ENCODE assay signal across 20 cellular contexts in genomic region chr5:98492258-98492657, GRCh38.
DNase-seq lines count a peak whose midpoint lies in the region; FAIRE-seq and TF ChIP-seq lines count a peak whose summit lies in the region.
"Had no signal": no experiment of that assay in that cellular context is flagged by ENCODE, and none has a peak within 500 bp of the region (broad histone marks: within the 10 kb centered on the region; RNA-seq: fewer than 3 reads in every experiment).

No MANE protein-coding gene starts in this region.

- FAIRE-seq in astrocyte (lab: Jason Lieb, UNC) = no peak

- H2AFZ ChIP-seq in astrocyte (ENCODE audit: low read depth, low read length) (peak overlapping the region; percentile 39), neural progenitor cell (replicated peaks) (no peak overlapping the region)
- H2AFZ ChIP-seq: PC-9 had no signal

- TF ChIP-seq CTCF in astrocyte (IDR thresholded peaks at IDR 0.05; ENCODE audit: insufficient read depth, low read depth, low read length) (no peak), neural progenitor cell (IDR thresholded peaks at IDR 0.05) (no peak)

- H4K20me1 ChIP-seq in astrocyte (ENCODE audit: insufficient read depth, low read length) (no peaks in the 10 kb centered on the region), neural progenitor cell (ENCODE audit: low read depth) (no peaks in the 10 kb centered on the region)

- no peaks in the 10 kb centered on the region for H3K9me3 ChIP-seq in astrocyte (ENCODE audit: insufficient read depth, low read depth, low read length)
- no peaks in the 10 kb centered on the region for H3K9me3 ChIP-seq in neural progenitor cell (ENCODE audit: low read depth)
- H3K9me3 ChIP-seq: adrenal gland, right atrium auricular region had no signal

- peaks cover 18% of the 10 kb centered on the region for H3K9me3 Mint-ChIP-seq in astrocyte (ENCODE audit: unreplicated experiment)
- H3K9me3 Mint-ChIP-seq in neural progenitor cell = peaks cover 23% of the 10 kb centered on the region

- H3K4me1 Mint-ChIP-seq in astrocyte (ENCODE audit: low read depth, unreplicated experiment) (no peaks in the 10 kb centered on the region), neural progenitor cell (peaks cover 1% of the 10 kb centered on the region)
- H3K4me1 Mint-ChIP-seq: stimulated activated effector memory CD8-positive, alpha-beta T cell treated with anti-CD3 and anti-CD28 coated beads, Interleukin-12 subunit alpha, Interleukin-12 subunit beta, amount 100 ng/mL, for 72 hours had no signal

- H3K36me3 Mint-ChIP-seq in astrocyte (ENCODE audit: low read depth, unreplicated experiment) (no peaks in the 10 kb centered on the region), neural progenitor cell (peaks cover 2% of the 10 kb centered on the region)
- H3K36me3 Mint-ChIP-seq: activated CD8-positive, alpha-beta memory T cell treated with anti-CD3 and anti-CD28 coated beads, Interleukin-2, amount 10 ng/mL, durations not matched to agents 7 days and 5 days; stimulated activated effector memory CD8-positive, alpha-beta T cell treated with anti-CD3 and anti-CD28 coated beads, Interleukin-12 subunit alpha, Interleukin-12 subunit beta, amount 100 ng/mL, for 72 hours had no signal

- H3K4me1 ChIP-seq in astrocyte (ENCODE audit: insufficient read depth, low read length) = no peaks in the 10 kb centered on the region
- H3K4me1 ChIP-seq in neural progenitor cell = no peaks in the 10 kb centered on the region
- H3K4me1 ChIP-seq: adrenal gland, right atrium auricular region had no signal

- H3K4me3 ChIP-seq in astrocyte (ENCODE audit: insufficient read depth, low read depth, low read length) (no peak overlapping the region), neural progenitor cell (no peak overlapping the region)
- H3K4me3 ChIP-seq: adrenal gland, dorsolateral prefrontal cortex, PC-9, right atrium auricular region had no signal

- H3K9ac ChIP-seq in astrocyte (ENCODE audit: low read length) (no peak overlapping the region), neural progenitor cell (no peak overlapping the region)

- H3K4me2 ChIP-seq in astrocyte (ENCODE audit: low read length) = no peak overlapping the region
- H3K4me2 ChIP-seq in neural progenitor cell = no peak overlapping the region
- H3K4me2 ChIP-seq: PC-9 had no signal

- H3F3A ChIP-seq in neural progenitor cell (ENCODE audit: low read depth) = no peaks in the 10 kb centered on the region

- H3K27ac Mint-ChIP-seq in astrocyte (ENCODE audit: unreplicated experiment) = no peak overlapping the region
- H3K27ac Mint-ChIP-seq in neural progenitor cell = no peak overlapping the region
- H3K27ac Mint-ChIP-seq: activated CD8-positive, alpha-beta memory T cell treated with anti-CD3 and anti-CD28 coated beads, Interleukin-2, amount 10 ng/mL, durations not matched to agents 7 days and 5 days; stimulated activated effector memory CD8-positive, alpha-beta T cell treated with anti-CD3 and anti-CD28 coated beads, Interleukin-12 subunit alpha, Interleukin-12 subunit beta, amount 100 ng/mL, for 72 hours had no signal

- H3K27me3 Mint-ChIP-seq in astrocyte (ENCODE audit: low read depth, unreplicated experiment) = no peaks in the 10 kb centered on the region
- no peaks in the 10 kb centered on the region for H3K27me3 Mint-ChIP-seq in neural progenitor cell (ENCODE audit: insufficient read depth, low read depth)
- H3K27me3 Mint-ChIP-seq: activated CD8-positive, alpha-beta memory T cell treated with anti-CD3 and anti-CD28 coated beads, Interleukin-2, amount 10 ng/mL, durations not matched to agents 7 days and 5 days had no signal

- H3K79me2 ChIP-seq in astrocyte (ENCODE audit: insufficient read depth, low read length) (no peaks in the 10 kb centered on the region), neural progenitor cell (ENCODE audit: low read depth) (no peaks in the 10 kb centered on the region)

- no peaks in the 10 kb centered on the region for H3K36me3 ChIP-seq in astrocyte (ENCODE audit: insufficient read depth, low read length)
- no peaks in the 10 kb centered on the region for H3K36me3 ChIP-seq in neural progenitor cell
- H3K36me3 ChIP-seq: adrenal gland, right atrium auricular region had no signal

- H3K4me3 Mint-ChIP-seq in astrocyte (ENCODE audit: unreplicated experiment) (no peak overlapping the region), neural progenitor cell (no peak overlapping the region)
- H3K4me3 Mint-ChIP-seq: activated CD8-positive, alpha-beta memory T cell treated with anti-CD3 and anti-CD28 coated beads, Interleukin-2, amount 10 ng/mL, durations not matched to agents 7 days and 5 days; stimulated activated effector memory CD8-positive, alpha-beta T cell treated with anti-CD3 and anti-CD28 coated beads, Interleukin-12 subunit alpha, Interleukin-12 subunit beta, amount 100 ng/mL, for 72 hours had no signal

- no peak overlapping the region for H3K27ac ChIP-seq in astrocyte (ENCODE audit: low read depth, low read length)
- H3K27ac ChIP-seq in neural progenitor cell = no peak overlapping the region
- H3K27ac ChIP-seq: adrenal gland, dorsolateral prefrontal cortex, PC-9, right atrium auricular region had no signal

- H3K27me3 ChIP-seq in astrocyte (ENCODE audit: insufficient read depth, low read length) (no peaks in the 10 kb centered on the region), neural progenitor cell (no peaks in the 10 kb centered on the region)
- H3K27me3 ChIP-seq: adrenal gland, dorsolateral prefrontal cortex, right atrium auricular region had no signal

- peak; percentile 23 for DNase-seq in EH (ENCODE audit: low read depth)
- peak; percentile 47 for DNase-seq in M059J (ENCODE audit: low read depth)
- no peak for DNase-seq in astrocyte (ENCODE audit: low read depth)
- DNase-seq in iris pigment epithelial cell (ENCODE audit: low read depth) = peak; percentile 35
- DNase-seq in NCI-H1105 treated with DMSO at 0.1 percent for 48 hours (lab: John Stamatoyannopoulos, UW) = no peak
- no peak for DNase-seq in neural progenitor cell (ENCODE audit: low spot score)
- DNase-seq in superior temporal gyrus (ENCODE audit: extremely low spot score) = no peak
- DNase-seq: activated CD8-positive, alpha-beta memory T cell treated with anti-CD3 and anti-CD28 coated beads, Interleukin-2, amount 10 ng/mL, durations not matched to agents 7 days and 5 days; adrenal gland; dorsolateral prefrontal cortex; erythroblast; GOT3; Karpas-422; left ventricle myocardium superior; NCI-H1417; NCI-H69; nucleus accumbens; PC-9 had no signal

Comparison
In these comparisons a context has a peak if more than half of its experiments do, and no peak if none do; other contexts are left out.
1. DNase-seq: peak in EH (single experiment), M059J (single experiment) and iris pigment epithelial cell (single experiment); none in astrocyte (single experiment), NCI-H1105 treated with DMSO at 0.1 percent for 48 hours (single experiment), neural progenitor cell (single experiment) and superior temporal gyrus (single experiment).